Comparison of ENCODE assay signal across 8 cellular contexts in genomic region chr1:156705918-156706646, GRCh38. TPM values are rescaled to one million over a fixed set of nuclear protein-coding genes. Genes with fewer than 3 reads are reported as not detected.
DNase-seq lines count a peak whose midpoint lies in the region; ATAC-seq and TF ChIP-seq lines count a peak whose summit lies in the region.

No MANE protein-coding gene starts in this region.

- no peak for TF ChIP-seq POLR2A in right lobe of liver (IDR thresholded peaks at IDR 0.05)

- H3K4me1 ChIP-seq in right lobe of liver = peaks cover 0 to 16% (median 9%) of the 10 kb centered on the region in 4 donors

- peaks cover 24% of the 10 kb centered on the region for H3K4me1 Mint-ChIP-seq in activated CD4-positive, alpha-beta T cell treated with anti-CD3 and anti-CD28 coated beads for 36 hours

- H3K36me3 Mint-ChIP-seq in activated CD4-positive, alpha-beta T cell treated with anti-CD3 and anti-CD28 coated beads for 36 hours (ENCODE audit: low read depth) = no peaks in the 10 kb centered on the region

- no peak overlapping the region for H3K27ac ChIP-seq in right lobe of liver

- peaks cover 20% of the 10 kb centered on the region for H3K27me3 Mint-ChIP-seq in activated CD4-positive, alpha-beta T cell treated with anti-CD3 and anti-CD28 coated beads for 36 hours

- DNase-seq in NCI-H1694 treated with DMSO at 0.1 percent for 48 hours (lab: John Stamatoyannopoulos, UW) (peak; percentile 77), cerebellum (ENCODE audit: low spot score) (peak; percentile 55), right lobe of liver (no peak), GF-D8 (lab: John Stamatoyannopoulos, UW) (no peak)
- DNase-seq in activated CD4-positive, alpha-beta T cell treated with anti-CD3 and anti-CD28 coated beads for 36 hours = peak; percentile 88
- DNase-seq in stimulated activated CD4-positive, alpha-beta T cell treated with anti-CD3 and anti-CD28 coated beads, Interleukin-4, amount 100 ng/mL, for 4 hours = peak; percentile 54 to 74

- ATAC-seq in activated CD4-positive, alpha-beta T cell treated with anti-CD3 and anti-CD28 coated beads for 36 hours = peak; percentile 80
- ATAC-seq in right lobe of liver (peak in 3 of 4 donors; percentile 23 to 58 (median 28)), HG02884 (IDR thresholded peaks at IDR 0.05; ENCODE audit: unreplicated experiment) (no peak)

- peak overlapping the region; percentile 58 for H3K27ac Mint-ChIP-seq in activated CD4-positive, alpha-beta T cell treated with anti-CD3 and anti-CD28 coated beads for 36 hours

- no peaks in the 10 kb centered on the region for H3K9me3 Mint-ChIP-seq in activated CD4-positive, alpha-beta T cell treated with anti-CD3 and anti-CD28 coated beads for 36 hours (ENCODE audit: low read depth)

- H3K9me3 ChIP-seq in right lobe of liver = no peaks in the 10 kb centered on the region

- H3K4me3 Mint-ChIP-seq in activated CD4-positive, alpha-beta T cell treated with anti-CD3 and anti-CD28 coated beads for 36 hours = peak overlapping the region; percentile 71

- H3K4me3 ChIP-seq in GM08714 (ENCODE audit: low read length) = peak overlapping the region; percentile 6; the same call in 1 of the 2 replicates
- peak overlapping the region; percentile 1 to 13 (median 12) for H3K4me3 ChIP-seq in right lobe of liver

- peak; percentile 40 to 61 (median 54) for TF ChIP-seq CTCF in right lobe of liver (IDR thresholded peaks at IDR 0.05)

- no peaks in the 10 kb centered on the region for H3K36me3 ChIP-seq in right lobe of liver

- POLR2A ChIA-PET in activated CD4-positive, alpha-beta T cell treated with anti-CD3 and anti-CD28 coated beads for 36 hours (lab: Charles Lee) = interaction anchor here (0.6 to 1.0 kb wide), 5 partner anchors 10 to 99 kb away, joined by 3 to 4 read pairs (median 3); partner anchors contain the start of genes ISG20L2 and METTL25B

- CTCF ChIA-PET in activated CD4-positive, alpha-beta T cell treated with anti-CD3 and anti-CD28 coated beads for 36 hours (lab: Charles Lee) = interaction anchor here (0.6 to 11.2 kb wide), 30 partner anchors 8 to 260 kb away, joined by 3 to 186 read pairs (median 6); partner anchors contain the start of genes HAPLN2, HDGF, ISG20L2 and METTL25B

- intact Hi-C loops in activated CD4-positive, alpha-beta T cell treated with anti-CD3 and anti-CD28 coated beads for 36 hours (cut with DNase I, micrococcal nuclease) = loop anchor here (1.0 to 5.0 kb wide), 8 partner anchors 17 to 81 kb away; partner anchors contain the start of genes ISG20L2 (in 1 of the 2) and METTL25B (in 1 of the 2)
- intact Hi-C loops in right lobe of liver (cut with DNase I) = no loop called here

- H3K27me3 ChIP-seq in right lobe of liver = peaks cover 0 to 31% of the 10 kb centered on the region in 2 donors

- 3% methylated on average over 31 of the region's 45 CpGs for whole genome bisulfite sequencing in right lobe of liver (ENCODE audit: insufficient coverage, low coverage, low lambda C conversion rate, missing lambda C conversion rate)

RNA-seq across cellular contexts. Expression of gene CRABP2, which starts 0.7 kb away (rescaled TPM):
- under 1 TPM; 0.88 to 0.98 TPM for total RNA-seq in activated CD4-positive, alpha-beta T cell treated with anti-CD3 and anti-CD28 coated beads for 36 hours
- total RNA-seq in cerebellum = 9.6 TPM
- under 1 TPM in 1 of 6 experiments, not detected in 5; 0.24 TPM for total RNA-seq in right lobe of liver

RNA-seq across cellular contexts. Expression of gene METTL25B, which starts 22.2 kb away (rescaled TPM):
- 10 to 100 TPM; 31.0 to 40.5 TPM for total RNA-seq in activated CD4-positive, alpha-beta T cell treated with anti-CD3 and anti-CD28 coated beads for 36 hours
- 7.9 TPM for total RNA-seq in cerebellum
- 10 to 100 TPM; 11.6 to 25.7 (median 20.6) TPM for total RNA-seq in right lobe of liver

RNA-seq across cellular contexts. Expression of gene ISG20L2, which starts 22.5 kb away (rescaled TPM):
- total RNA-seq in activated CD4-positive, alpha-beta T cell treated with anti-CD3 and anti-CD28 coated beads for 36 hours = 10 to 100 TPM; 48.4 to 65.2 TPM
- total RNA-seq in cerebellum = 12.0 TPM
- 10 to 100 TPM; 10.3 to 14.1 (median 12.2) TPM for total RNA-seq in right lobe of liver

RNA-seq across cellular contexts. Expression of gene NES, which starts 28.9 kb away (rescaled TPM):
- total RNA-seq in activated CD4-positive, alpha-beta T cell treated with anti-CD3 and anti-CD28 coated beads for 36 hours = under 1 TPM in 1 of 2 experiments, not detected in 1; 0.02 TPM
- 45.5 TPM for total RNA-seq in cerebellum
- 1 to 10 TPM; 1.1 to 7.5 (median 2.6) TPM for total RNA-seq in right lobe of liver

RNA-seq across cellular contexts. Expression of gene MRPL24, which starts 34.8 kb away (rescaled TPM):
- 10 to 100 TPM; 81.9 to 89.7 TPM for total RNA-seq in activated CD4-positive, alpha-beta T cell treated with anti-CD3 and anti-CD28 coated beads for 36 hours
- total RNA-seq in cerebellum (13.8 TPM), right lobe of liver (10 to 100 TPM; 47.2 to 83.2 (median 61.4) TPM)

Comparison
In these comparisons a context has a peak if more than half of its experiments do, and no peak if none do; other contexts are left out.
1. DNase-seq: peak in NCI-H1694 treated with DMSO at 0.1 percent for 48 hours (single experiment), activated CD4-positive, alpha-beta T cell treated with anti-CD3 and anti-CD28 coated beads for 36 hours (single experiment), cerebellum (single experiment) and stimulated activated CD4-positive, alpha-beta T cell treated with anti-CD3 and anti-CD28 coated beads, Interleukin-4, amount 100 ng/mL, for 4 hours (2 of 2); none in right lobe of liver (0 of 3) and GF-D8 (single experiment).
2. intact Hi-C loops: an anchor here in activated CD4-positive, alpha-beta T cell treated with anti-CD3 and anti-CD28 coated beads for 36 hours (1.0 to 5.0 kb wide); none called in right lobe of liver.